In genomic region chr10:110802090-110802489, GRCh38 we compare ENCODE assay signal across 9 cellular contexts.
DNase-seq lines count a peak whose midpoint lies in the region; ATAC-seq, FAIRE-seq and TF ChIP-seq lines count a peak whose summit lies in the region.
"Had no signal": no experiment of that assay in that cellular context is flagged by ENCODE, and none has a peak within 500 bp of the region (broad histone marks: within the 10 kb centered on the region; RNA-seq: fewer than 3 reads in every experiment).

No MANE protein-coding gene starts in this region.

- H3K36me3 ChIP-seq in right atrium auricular region (peaks cover 29% of the 10 kb centered on the region), hepatocyte (replicated peaks; ENCODE audit: insufficient read depth, low read depth) (no peaks in the 10 kb centered on the region), aorta (ENCODE audit: control insufficient read depth in 1 of 2, insufficient read depth in 2 of 2, low read length in 1 of 2) (peaks cover 4 to 5% of the 10 kb centered on the region in 2 donors)

- H3K9me3 Mint-ChIP-seq in activated T-helper 2 cell treated with anti-CD3 and anti-CD28 coated beads, Interferon-gamma antibody, Interleukin-2, Interleukin-4, amounts not matched to agents 10 μg/mL and 5 μg/mL and 100 μg/mL, durations not matched to agents 14 hours and 24 hours and 36 hours: no peaks in the 10 kb centered on the region

- H3K4me3 ChIP-seq in right atrium auricular region (no peak overlapping the region), right cardiac atrium (ENCODE audit: low read length) (no peak overlapping the region), hepatocyte (no peak overlapping the region), aorta (ENCODE audit: low read length in 2 of 2) (no peak overlapping the region)

- H3K4me3 Mint-ChIP-seq in activated T-helper 2 cell treated with anti-CD3 and anti-CD28 coated beads, Interferon-gamma antibody, Interleukin-2, Interleukin-4, amounts not matched to agents 10 μg/mL and 5 μg/mL and 100 μg/mL, durations not matched to agents 14 hours and 24 hours and 36 hours (ENCODE audit: low read depth): no peak overlapping the region

- no peaks in the 10 kb centered on the region for H4K20me1 ChIP-seq in hepatocyte (ENCODE audit: insufficient read depth, poor library complexity, severe bottlenecking)

- no peaks in the 10 kb centered on the region for H3K27me3 Mint-ChIP-seq in activated T-helper 2 cell treated with anti-CD3 and anti-CD28 coated beads, Interferon-gamma antibody, Interleukin-2, Interleukin-4, amounts not matched to agents 10 μg/mL and 5 μg/mL and 100 μg/mL, durations not matched to agents 14 hours and 24 hours and 36 hours (ENCODE audit: low read depth)

- H3K4me2 ChIP-seq in hepatocyte: peak overlapping the region; percentile 8

- ATAC-seq in right cardiac atrium: no peak
- no peak for ATAC-seq in aorta (ENCODE audit: low FRiP score)
- no peak for ATAC-seq in HG03280 (IDR thresholded peaks at IDR 0.05; ENCODE audit: unreplicated experiment)

- H3K36me3 Mint-ChIP-seq in activated T-helper 2 cell treated with anti-CD3 and anti-CD28 coated beads, Interferon-gamma antibody, Interleukin-2, Interleukin-4, amounts not matched to agents 10 μg/mL and 5 μg/mL and 100 μg/mL, durations not matched to agents 14 hours and 24 hours and 36 hours (ENCODE audit: low read depth): no peaks in the 10 kb centered on the region

- no peak overlapping the region for H2AFZ ChIP-seq in hepatocyte

- H3K4me1 ChIP-seq in right atrium auricular region: peaks cover 0 to 25% of the 10 kb centered on the region in 2 donors
- peaks cover 9% of the 10 kb centered on the region for H3K4me1 ChIP-seq in right cardiac atrium (ENCODE audit: control insufficient read depth, insufficient read depth, low read length)
- H3K4me1 ChIP-seq in hepatocyte (ENCODE audit: insufficient read depth): peaks cover 24% of the 10 kb centered on the region
- H3K4me1 ChIP-seq in aorta (ENCODE audit: control insufficient read depth in 1 of 2, insufficient read depth in 2 of 2, low read length in 2 of 2): peaks cover 0 to 3% of the 10 kb centered on the region in 2 donors

- H3K27ac ChIP-seq in right atrium auricular region: peak overlapping the region; percentile 71 to 73
- no peak overlapping the region for H3K27ac ChIP-seq in right cardiac atrium (ENCODE audit: low read length)
- peak overlapping the region; percentile 79 for H3K27ac ChIP-seq in hepatocyte
- H3K27ac ChIP-seq in aorta (ENCODE audit: low read depth in 1 of 2, low read length in 2 of 2): peak overlapping the region; percentile 6 to 61

- peaks cover 3% of the 10 kb centered on the region for H3K79me2 ChIP-seq in hepatocyte

- TF ChIP-seq CTCF in right atrium auricular region (IDR thresholded peaks at IDR 0.05): no peak
- no peak for TF ChIP-seq CTCF in hepatocyte (IDR thresholded peaks at IDR 0.05; ENCODE audit: poor library complexity)

- no peak for FAIRE-seq in H54 (lab: Jason Lieb, UNC)
- FAIRE-seq: frontal cortex had no signal

- H3K9me3 ChIP-seq in right atrium auricular region (no peaks in the 10 kb centered on the region), right cardiac atrium (ENCODE audit: control insufficient read depth, low read length) (no peaks in the 10 kb centered on the region), hepatocyte (ENCODE audit: low read depth) (no peaks in the 10 kb centered on the region), aorta (ENCODE audit: control insufficient read depth, low read length) (no peaks in the 10 kb centered on the region)

- H3K27me3 ChIP-seq in right atrium auricular region: no peaks in the 10 kb centered on the region
- no peaks in the 10 kb centered on the region for H3K27me3 ChIP-seq in right cardiac atrium (ENCODE audit: control insufficient read depth, insufficient read depth)
- no peaks in the 10 kb centered on the region for H3K27me3 ChIP-seq in hepatocyte
- no peaks in the 10 kb centered on the region for H3K27me3 ChIP-seq in aorta (ENCODE audit: control insufficient read depth in 1 of 2, insufficient read depth in 2 of 2, low read length in 1 of 2)

- WGBS in right cardiac atrium: 76% methylated on average over 1 of the region's 1 CpG
- WGBS in hepatocyte (ENCODE audit: low lambda C conversion rate, missing lambda C conversion rate): 74% methylated on average over 1 of the region's 1 CpG
- 82 to 86% methylated on average over 1 of the region's 1 CpG for WGBS in aorta, 2 donors

- DNase-seq in right atrium auricular region (ENCODE audit: low spot score): no peak
- no peak for DNase-seq in right cardiac atrium
- no peak for DNase-seq in activated T-helper 2 cell treated with anti-CD3 and anti-CD28 coated beads, Interferon-gamma antibody, Interleukin-2, Interleukin-4, amounts not matched to agents 10 μg/mL and 5 μg/mL and 100 μg/mL, durations not matched to agents 14 hours and 24 hours and 36 hours (ENCODE audit: low spot score)
- DNase-seq in hepatocyte (ENCODE audit: low spot score): peak; percentile 60
- no peak for DNase-seq in aorta
- no peak for DNase-seq in central memory CD4-positive, alpha-beta T cell
- no peak for DNase-seq in H54 (ENCODE audit: insufficient read length, low spot score)

- H3K9me2 ChIP-seq in hepatocyte (replicated peaks; ENCODE audit: insufficient read depth): no peaks in the 10 kb centered on the region

- peaks cover 40% of the 10 kb centered on the region for H3K4me1 Mint-ChIP-seq in activated T-helper 2 cell treated with anti-CD3 and anti-CD28 coated beads, Interferon-gamma antibody, Interleukin-2, Interleukin-4, amounts not matched to agents 10 μg/mL and 5 μg/mL and 100 μg/mL, durations not matched to agents 14 hours and 24 hours and 36 hours (ENCODE audit: low read depth)

- intact Hi-C loops in right cardiac atrium (cut with DNase I): loop anchor here in 2 of 4 donors (5.0 to 10.0 kb wide), 2 partner anchors 70 to 73 kb away; partner anchors contain the start of gene PDCD4 (in 2 of the 2)
- intact Hi-C loops in activated T-helper 2 cell treated with anti-CD3 and anti-CD28 coated beads, Interferon-gamma antibody, Interleukin-2, Interleukin-4, amounts not matched to agents 10 μg/mL and 5 μg/mL and 100 μg/mL, durations not matched to agents 14 hours and 24 hours and 36 hours (cut with micrococcal nuclease): loop anchor here (2.0 to 5.0 kb wide), 4 partner anchors 40 to 90 kb away; partner anchors contain the start of gene PDCD4
- intact Hi-C loops in aorta (cut with DNase I): loop anchor here (5.0 kb wide), 3 partner anchors 55 to 90 kb away; partner anchors contain the start of gene PDCD4 (in 1 of the 2)

- H3K27ac Mint-ChIP-seq in activated T-helper 2 cell treated with anti-CD3 and anti-CD28 coated beads, Interferon-gamma antibody, Interleukin-2, Interleukin-4, amounts not matched to agents 10 μg/mL and 5 μg/mL and 100 μg/mL, durations not matched to agents 14 hours and 24 hours and 36 hours: peak overlapping the region; percentile 84

- TF ChIP-seq POLR2A in H54 (IDR thresholded peaks at IDR 0.05; ENCODE audit: low read depth, low read length): no peak
